26 cellular contexts compared by ENCODE assay signal in genomic region chr11:67530282-67530592, GRCh38. TPM values are rescaled to one million over a fixed set of nuclear protein-coding genes. Genes with fewer than 3 reads are reported as not detected.
A peak's percentile ranks its signal among the peaks of the same experiment; 100 is the strongest.
DNase-seq lines count a peak whose midpoint lies in the region; ATAC-seq, FAIRE-seq and TF ChIP-seq lines count a peak whose summit lies in the region.
"Had no signal": no experiment of that assay in that cellular context is flagged by ENCODE, and none has a peak within 500 bp of the region (broad histone marks: within the 10 kb centered on the region; RNA-seq: fewer than 3 reads in every experiment).

No MANE protein-coding gene starts in this region.

- peaks cover 20% of the 10 kb centered on the region for H3K9me3 Mint-ChIP-seq in HFFc6

- H3K27me3 ChIP-seq in HepG2 (ENCODE audit: control insufficient read depth in 1 of 2, insufficient read depth in 2 of 2, low read length in 2 of 2), result no peaks in the 10 kb centered on the region
- H3K27me3 ChIP-seq in right lobe of liver, result no peaks in the 10 kb centered on the region
- no peaks in the 10 kb centered on the region; the same call in 1 of the 2 replicates for H3K27me3 ChIP-seq in Karpas-422 (ENCODE audit: low read length)
- H3K27me3 ChIP-seq in bronchial epithelial cell (ENCODE audit: control insufficient read depth, insufficient read depth, low read length), result no peaks in the 10 kb centered on the region

- H3K36me3 Mint-ChIP-seq in HFFc6 (ENCODE audit: low read depth), result peaks cover 12% of the 10 kb centered on the region
- H3K36me3 Mint-ChIP-seq: CD8-positive, alpha-beta T cell; IgD-negative memory B cell had no signal

- H3K27ac ChIP-seq in HepG2 (ENCODE audit: extremely low read length, insufficient read depth, low read length) (no peak overlapping the region), right lobe of liver (no peak overlapping the region), Karpas-422 (ENCODE audit: low read length) (no peak overlapping the region)
- H3K27ac ChIP-seq: C4-2B, SK-N-MC had no signal

- TF ChIP-seq RAD21 in HepG2 (CRISPR knock-in tag; IDR thresholded peaks at IDR 0.05), result no peak

- in situ Hi-C loops in HepG2 (cut with HindIII; ENCODE audit: extremely low pct_ligation_motif_present, low pct_unique_long_range_greater_than_20kb), result no loop called here

- H3K4me3 ChIP-seq in HepG2 (replicated peaks in 1 of 3; ENCODE audit: insufficient read depth in 1 of 3, low read depth in 2 of 3, low read length in 3 of 3) (no peak overlapping the region), right lobe of liver (no peak overlapping the region), Karpas-422 (ENCODE audit: low read length) (no peak overlapping the region), bronchial epithelial cell (ENCODE audit: low read depth, low read length) (no peak overlapping the region)
- H3K4me3 ChIP-seq: SK-N-MC had no signal

- no TSS peak for BruUV-seq in HepG2 (replicated peaks; lab: Mats Ljungman, UMichigan)

- FAIRE-seq in HepG2 (lab: Jason Lieb, UNC) (no peak), bronchial epithelial cell (lab: Jason Lieb, UNC) (peak; percentile 72)

- H3K36me3 ChIP-seq in HepG2 (replicated peaks in 1 of 2; ENCODE audit: control insufficient read depth in 1 of 2, insufficient read depth in 2 of 2, low read length in 2 of 2), result no peaks in the 10 kb centered on the region
- H3K36me3 ChIP-seq in right lobe of liver, result no peaks in the 10 kb centered on the region
- no peaks in the 10 kb centered on the region for H3K36me3 ChIP-seq in Karpas-422 (ENCODE audit: insufficient read depth, low read length)
- no peaks in the 10 kb centered on the region for H3K36me3 ChIP-seq in bronchial epithelial cell (ENCODE audit: control insufficient read depth, insufficient read depth, low read length)

- H3K9me3 ChIP-seq in HepG2 (ENCODE audit: low read length) (peaks cover 21% of the 10 kb centered on the region), right lobe of liver (no peaks in the 10 kb centered on the region), Karpas-422 (ENCODE audit: low read length) (peaks cover 16% of the 10 kb centered on the region)

- TF ChIP-seq EP300 in HepG2 (IDR thresholded peaks at IDR 0.05; ENCODE audit: low read depth in 2 of 2, low read length in 2 of 2), result no peak
- no peak for TF ChIP-seq EP300 in HepG2 (CRISPR knock-in tag; IDR thresholded peaks at IDR 0.05; ENCODE audit: borderline replicate concordance)

- H3K4me1 ChIP-seq in HepG2 (ENCODE audit: insufficient read depth, low read length) (no peaks in the 10 kb centered on the region), right lobe of liver (peaks cover 0 to 9% (median 3%) of the 10 kb centered on the region in 4 donors), Karpas-422 (ENCODE audit: low read length) (no peaks in the 10 kb centered on the region)
- H3K4me1 ChIP-seq: Caco-2 had no signal

- no peak overlapping the region for H3K4me2 ChIP-seq in HepG2 (ENCODE audit: low read depth, low read length)
- no peak overlapping the region for H3K4me2 ChIP-seq in Karpas-422 (ENCODE audit: low read depth, low read length, poor library complexity, severe bottlenecking)

- TF ChIP-seq POLR2A in HepG2 (IDR thresholded peaks at IDR 0.05; ENCODE audit: insufficient read depth in 1 of 2, low read depth in 2 of 2, low read length in 2 of 2) (no peak), right lobe of liver (IDR thresholded peaks at IDR 0.05) (no peak)

- no peaks in the 10 kb centered on the region; the same call in none of the 2 replicates for H3K27me3 Mint-ChIP-seq in HFFc6 (ENCODE audit: insufficient read depth)

- DNase-seq in HepG2 (ENCODE audit: low spot score), result no peak
- no peak for DNase-seq in right lobe of liver
- DNase-seq in Karpas-422, result peak; percentile 2
- no peak for DNase-seq in bronchial epithelial cell (ENCODE audit: low read depth)
- DNase-seq in HFFc6, result no peak
- DNase-seq in RPMI8226, result no peak
- no peak for DNase-seq in NCI-H82 treated with DMSO at 0.1 percent for 48 hours (lab: John Stamatoyannopoulos, UW; ENCODE audit: unreplicated experiment)
- DNase-seq: AML-193; Caco-2; CD8-positive, alpha-beta T cell; DMS79 treated with DMSO at 0.1 percent for 48 hours; GOT3; HCEC 1CT; NCI-H2029; NCI-H446; NCI-H524 treated with DMSO at 0.1 percent for 48 hours; SIG-M5; SW 1271 had no signal

- intact Hi-C loops in HepG2 (cut with micrococcal nuclease; ENCODE audit: unreplicated experiment), result no loop called here
- intact Hi-C loops in right lobe of liver (cut with DNase I), result no loop called here

- H3K79me2 ChIP-seq in HepG2 (ENCODE audit: insufficient read depth, low read length) (no peaks in the 10 kb centered on the region), Karpas-422 (ENCODE audit: low read length) (no peaks in the 10 kb centered on the region)

- 43% methylated on average over 2 of the region's 5 CpGs for WGBS in HepG2 (ENCODE audit: low lambda C conversion rate)
- 80% methylated on average over 1 of the region's 5 CpGs for WGBS in right lobe of liver (ENCODE audit: insufficient coverage, low coverage, low lambda C conversion rate, missing lambda C conversion rate)

- H3K9me2 ChIP-seq in Karpas-422 (replicated peaks; ENCODE audit: insufficient read depth, low read length), result no peaks in the 10 kb centered on the region

- H2AFZ ChIP-seq in HepG2 (ENCODE audit: low read length) (no peak overlapping the region), Karpas-422 (ENCODE audit: low read length) (no peak overlapping the region)

- CTCF ChIA-PET in HepG2 (lab: Yijun Ruan, JAX; ENCODE audit: low intra/inter-chr PET ratio, low total read pairs), result no interaction called here

- H3K4me1 Mint-ChIP-seq in HFFc6 (ENCODE audit: low read depth), result no peaks in the 10 kb centered on the region; the same call in 1 of the 2 replicates

- H4K20me1 ChIP-seq in HepG2 (ENCODE audit: insufficient read depth, low read length) (no peaks in the 10 kb centered on the region), Karpas-422 (ENCODE audit: insufficient read depth, low read depth, low read length) (no peaks in the 10 kb centered on the region)

- POLR2A ChIA-PET in HepG2 (lab: Yijun Ruan, JAX), result no interaction called here

- no peak overlapping the region for H3K4me3 Mint-ChIP-seq in HFFc6
- H3K4me3 Mint-ChIP-seq: CD8-positive, alpha-beta T cell; T-helper 1 cell treated with Interleukin-12 subunit alpha and Interleukin-12 subunit beta and Interleukin-4 antibody, amounts not matched to agents 30 μg/mL and 1 μg/mL, for 36 hours had no signal

- H3K9ac ChIP-seq in HepG2 (ENCODE audit: insufficient read depth, low read depth, low read length) (no peak overlapping the region), Karpas-422 (ENCODE audit: low read length) (no peak overlapping the region)

- no peak overlapping the region for H3K27ac Mint-ChIP-seq in HFFc6
- H3K27ac Mint-ChIP-seq: CD8-positive, alpha-beta T cell; IgD-negative memory B cell; T-helper 1 cell treated with Interleukin-12 subunit alpha and Interleukin-12 subunit beta and Interleukin-4 antibody, amounts not matched to agents 30 μg/mL and 1 μg/mL, for 36 hours had no signal

- TF ChIP-seq CTCF in HepG2 (CRISPR knock-in tag; IDR thresholded peaks at IDR 0.05), result no peak
- TF ChIP-seq CTCF in right lobe of liver (IDR thresholded peaks at IDR 0.05), result no peak
- TF ChIP-seq CTCF in bronchial epithelial cell (IDR thresholded peaks at IDR 0.05; ENCODE audit: insufficient read depth, low read length, severe bottlenecking), result no peak
- no peak for TF ChIP-seq CTCF in HFFc6 (IDR thresholded peaks at IDR 0.05)

- ATAC-seq in HepG2 (no peak), right lobe of liver (no peak), GM18517 (IDR thresholded peaks at IDR 0.05; ENCODE audit: unreplicated experiment) (no peak)
- ATAC-seq: CD8-positive, alpha-beta T cell; Panc1 had no signal

RNA-seq across cellular contexts. Expression of gene CABP2, which starts 7.0 kb away (rescaled TPM):
- total RNA-seq in HepG2 (2016; rRNA removed; fragmentation: Illumina TruSeq; extraction: Trizol) (not detected in 2 replicates), right lobe of liver (not detected), bronchial epithelial cell (not detected in 2 replicates)
- not detected in 2 replicates for total RNA-seq in HepG2 (2016; cell fraction: cytosol; rRNA removed; fragmentation: Illumina TruSeq; extraction: Trizol; ENCODE audit: low read depth)
- total RNA-seq in HepG2 (2016; cell fraction: insoluble cytoplasmic fraction; rRNA removed; fragmentation: Illumina TruSeq; extraction: Trizol), result not detected in 2 replicates
- not detected in 2 replicates for total RNA-seq in HepG2 (2016; cell fraction: membrane; rRNA removed; fragmentation: Illumina TruSeq; extraction: Trizol)
- total RNA-seq in HepG2 (2016; cell fraction: nucleus; rRNA removed; fragmentation: Illumina TruSeq; extraction: Trizol), result not detected in 2 replicates
- not detected in 2 replicates for polyA plus RNA-seq in HepG2 (2011; rRNA removed)
- not detected in 2 replicates for polyA plus RNA-seq in HepG2 (2011; cell fraction: cytosol; rRNA removed)
- polyA plus RNA-seq in HepG2 (2011; cell fraction: nucleus; rRNA removed), result not detected in 2 replicates
- not detected in 2 replicates for polyA plus RNA-seq in HepG2 (2012)
- not detected in 2 replicates for polyA plus RNA-seq in HepG2 (2016; cell fraction: cytosol; fragmentation: Illumina TruSeq; extraction: Trizol; ENCODE audit: low read depth)
- not detected in 2 replicates for polyA plus RNA-seq in HepG2 (2016; cell fraction: insoluble cytoplasmic fraction; fragmentation: Illumina TruSeq; extraction: Trizol; ENCODE audit: low read depth)
- not detected in 2 replicates for polyA plus RNA-seq in HepG2 (2016; cell fraction: membrane; fragmentation: Illumina TruSeq; extraction: Trizol; ENCODE audit: low read depth)
- polyA plus RNA-seq in HepG2 (2016; cell fraction: nucleus; fragmentation: Illumina TruSeq; extraction: Trizol; ENCODE audit: insufficient read depth, low read depth), result not detected in 2 replicates
- polyA minus RNA-seq in HepG2 (2011; rRNA and poly(A)+ RNA removed; ENCODE audit: low replicate concordance), result not detected in 2 replicates
- polyA minus RNA-seq in HepG2 (2011; cell fraction: cytosol; rRNA and poly(A)+ RNA removed), result not detected in 2 replicates
- polyA minus RNA-seq in HepG2 (2011; cell fraction: nucleus; rRNA and poly(A)+ RNA removed), result not detected in 2 replicates
- total RNA-seq in Karpas-422 (2014; rRNA removed; shearing (Covaris generic); ENCODE audit: low replicate concordance), result not detected in 2 replicates
- not detected for total RNA-seq in HFFc6 (2021; fragmentation: NEBNext Ultra II Directional; extraction: Animal tissue kit (Norgen Biotek cat#: 25700))
- total RNA-seq: A172; Caco-2; CD8-positive, alpha-beta T cell; OCI-LY7 had no signal
- polyA plus RNA-seq: IgD-negative memory B cell had no signal

RNA-seq across cellular contexts. Expression of gene CDK2AP2, which starts 22.3 kb away (rescaled TPM):
- total RNA-seq in HepG2 (2016; rRNA removed; fragmentation: Illumina TruSeq; extraction: Trizol) (19.7 and 23.2 TPM in 2 replicates), right lobe of liver (10 to 100 TPM; 45.2 to 74.9 (median 55.7) TPM), bronchial epithelial cell (19.0 and 21.6 TPM in 2 replicates)
- total RNA-seq in HepG2 (2016; cell fraction: cytosol; rRNA removed; fragmentation: Illumina TruSeq; extraction: Trizol; ENCODE audit: low read depth), result 18.4 and 24.3 TPM in 2 replicates
- total RNA-seq in HepG2 (2016; cell fraction: insoluble cytoplasmic fraction; rRNA removed; fragmentation: Illumina TruSeq; extraction: Trizol), result 14.9 and 23.0 TPM in 2 replicates
- total RNA-seq in HepG2 (2016; cell fraction: membrane; rRNA removed; fragmentation: Illumina TruSeq; extraction: Trizol), result 24.4 and 32.7 TPM in 2 replicates
- total RNA-seq in HepG2 (2016; cell fraction: nucleus; rRNA removed; fragmentation: Illumina TruSeq; extraction: Trizol), result 16.1 and 17.6 TPM in 2 replicates
- 15.0 and 15.2 TPM in 2 replicates for polyA plus RNA-seq in HepG2 (2011; rRNA removed)
- polyA plus RNA-seq in HepG2 (2011; cell fraction: cytosol; rRNA removed), result 13.5 and 23.6 TPM in 2 replicates
- 32.3 and 35.7 TPM in 2 replicates for polyA plus RNA-seq in HepG2 (2011; cell fraction: nucleus; rRNA removed)
- polyA plus RNA-seq in HepG2 (2012), result 11.0 and 19.0 TPM in 2 replicates
- 34.7 and 53.1 TPM in 2 replicates for polyA plus RNA-seq in HepG2 (2016; cell fraction: cytosol; fragmentation: Illumina TruSeq; extraction: Trizol; ENCODE audit: low read depth)
- 31.6 and 43.1 TPM in 2 replicates for polyA plus RNA-seq in HepG2 (2016; cell fraction: insoluble cytoplasmic fraction; fragmentation: Illumina TruSeq; extraction: Trizol; ENCODE audit: low read depth)
- polyA plus RNA-seq in HepG2 (2016; cell fraction: membrane; fragmentation: Illumina TruSeq; extraction: Trizol; ENCODE audit: low read depth), result 52.5 and 57.8 TPM in 2 replicates
- 45.1 and 46.7 TPM in 2 replicates for polyA plus RNA-seq in HepG2 (2016; cell fraction: nucleus; fragmentation: Illumina TruSeq; extraction: Trizol; ENCODE audit: insufficient read depth, low read depth)
- polyA minus RNA-seq in HepG2 (2011; rRNA and poly(A)+ RNA removed; ENCODE audit: low replicate concordance), result 16.8 and 42.0 TPM in 2 replicates
- polyA minus RNA-seq in HepG2 (2011; cell fraction: cytosol; rRNA and poly(A)+ RNA removed), result 13.8 and 17.6 TPM in 2 replicates
- polyA minus RNA-seq in HepG2 (2011; cell fraction: nucleus; rRNA and poly(A)+ RNA removed), result 10.1 and 16.6 TPM in 2 replicates
- total RNA-seq in Karpas-422 (2014; rRNA removed; shearing (Covaris generic); ENCODE audit: low replicate concordance), result 91.5 and 106 TPM in 2 replicates
- 10 to 100 TPM; 29.3 to 36.0 (median 31.5) TPM for total RNA-seq in HFFc6 (2021; fragmentation: NEBNext Ultra II Directional; extraction: Animal tissue kit (Norgen Biotek cat#: 25700))

RNA-seq across cellular contexts. Expression of gene PITPNM1, which starts 25.1 kb away (rescaled TPM):
- total RNA-seq in HepG2 (2016; rRNA removed; fragmentation: Illumina TruSeq; extraction: Trizol) (7.7 and 8.5 TPM in 2 replicates), right lobe of liver (10 to 100 TPM in 4 of 6 experiments, 1 to 10 TPM in 2; 8.6 to 21.3 (median 15.0) TPM), bronchial epithelial cell (17.4 and 23.7 TPM in 2 replicates)
- total RNA-seq in HepG2 (2016; cell fraction: cytosol; rRNA removed; fragmentation: Illumina TruSeq; extraction: Trizol; ENCODE audit: low read depth), result 2.1 and 3.4 TPM in 2 replicates
- total RNA-seq in HepG2 (2016; cell fraction: insoluble cytoplasmic fraction; rRNA removed; fragmentation: Illumina TruSeq; extraction: Trizol), result 6.0 and 8.5 TPM in 2 replicates
- total RNA-seq in HepG2 (2016; cell fraction: membrane; rRNA removed; fragmentation: Illumina TruSeq; extraction: Trizol), result 8.3 and 9.9 TPM in 2 replicates
- 7.3 and 8.9 TPM in 2 replicates for total RNA-seq in HepG2 (2016; cell fraction: nucleus; rRNA removed; fragmentation: Illumina TruSeq; extraction: Trizol)
- 8.2 and 9.4 TPM in 2 replicates for polyA plus RNA-seq in HepG2 (2011; rRNA removed)
- 5.2 and 10.7 TPM in 2 replicates for polyA plus RNA-seq in HepG2 (2011; cell fraction: cytosol; rRNA removed)
- polyA plus RNA-seq in HepG2 (2011; cell fraction: nucleus; rRNA removed), result 38.2 and 58.0 TPM in 2 replicates
- 4.4 and 9.1 TPM in 2 replicates for polyA plus RNA-seq in HepG2 (2012)
- 3.2 and 3.6 TPM in 2 replicates for polyA plus RNA-seq in HepG2 (2016; cell fraction: cytosol; fragmentation: Illumina TruSeq; extraction: Trizol; ENCODE audit: low read depth)
- polyA plus RNA-seq in HepG2 (2016; cell fraction: insoluble cytoplasmic fraction; fragmentation: Illumina TruSeq; extraction: Trizol; ENCODE audit: low read depth), result 5.6 and 8.6 TPM in 2 replicates
- 7.7 and 8.1 TPM in 2 replicates for polyA plus RNA-seq in HepG2 (2016; cell fraction: membrane; fragmentation: Illumina TruSeq; extraction: Trizol; ENCODE audit: low read depth)
- 19.9 and 22.6 TPM in 2 replicates for polyA plus RNA-seq in HepG2 (2016; cell fraction: nucleus; fragmentation: Illumina TruSeq; extraction: Trizol; ENCODE audit: insufficient read depth, low read depth)
- polyA minus RNA-seq in HepG2 (2011; rRNA and poly(A)+ RNA removed; ENCODE audit: low replicate concordance), result 29.1 and 72.8 TPM in 2 replicates
- 10.6 and 11.6 TPM in 2 replicates for polyA minus RNA-seq in HepG2 (2011; cell fraction: cytosol; rRNA and poly(A)+ RNA removed)
- 6.8 and 9.1 TPM in 2 replicates for polyA minus RNA-seq in HepG2 (2011; cell fraction: nucleus; rRNA and poly(A)+ RNA removed)
- total RNA-seq in Karpas-422 (2014; rRNA removed; shearing (Covaris generic); ENCODE audit: low replicate concordance), result 79.6 and 149 TPM in 2 replicates
- total RNA-seq in HFFc6 (2021; fragmentation: NEBNext Ultra II Directional; extraction: Animal tissue kit (Norgen Biotek cat#: 25700)), result 10 to 100 TPM; 19.6 to 30.3 (median 23.5) TPM

RNA-seq across cellular contexts. Expression of gene AIP, which starts 47.4 kb away (rescaled TPM):
- total RNA-seq in HepG2 (2016; rRNA removed; fragmentation: Illumina TruSeq; extraction: Trizol) (51.8 and 54.7 TPM in 2 replicates), right lobe of liver (10 to 100 TPM; 20.8 to 33.9 (median 25.7) TPM), bronchial epithelial cell (51.6 and 85.3 TPM in 2 replicates)
- 29.3 and 29.9 TPM in 2 replicates for total RNA-seq in HepG2 (2016; cell fraction: cytosol; rRNA removed; fragmentation: Illumina TruSeq; extraction: Trizol; ENCODE audit: low read depth)
- 49.6 and 51.5 TPM in 2 replicates for total RNA-seq in HepG2 (2016; cell fraction: insoluble cytoplasmic fraction; rRNA removed; fragmentation: Illumina TruSeq; extraction: Trizol)
- 34.6 and 35.9 TPM in 2 replicates for total RNA-seq in HepG2 (2016; cell fraction: membrane; rRNA removed; fragmentation: Illumina TruSeq; extraction: Trizol)
- total RNA-seq in HepG2 (2016; cell fraction: nucleus; rRNA removed; fragmentation: Illumina TruSeq; extraction: Trizol), result 23.8 and 25.0 TPM in 2 replicates
- 110 and 113 TPM in 2 replicates for polyA plus RNA-seq in HepG2 (2011; rRNA removed)
- polyA plus RNA-seq in HepG2 (2011; cell fraction: cytosol; rRNA removed), result 108 and 172 TPM in 2 replicates
- 78.7 and 80.7 TPM in 2 replicates for polyA plus RNA-seq in HepG2 (2011; cell fraction: nucleus; rRNA removed)
- 58.6 and 77.3 TPM in 2 replicates for polyA plus RNA-seq in HepG2 (2012)
- 24.7 and 25.0 TPM in 2 replicates for polyA plus RNA-seq in HepG2 (2016; cell fraction: cytosol; fragmentation: Illumina TruSeq; extraction: Trizol; ENCODE audit: low read depth)
- polyA plus RNA-seq in HepG2 (2016; cell fraction: insoluble cytoplasmic fraction; fragmentation: Illumina TruSeq; extraction: Trizol; ENCODE audit: low read depth), result 54.4 and 55.2 TPM in 2 replicates
- 28.2 and 32.3 TPM in 2 replicates for polyA plus RNA-seq in HepG2 (2016; cell fraction: membrane; fragmentation: Illumina TruSeq; extraction: Trizol; ENCODE audit: low read depth)
- 38.0 and 39.2 TPM in 2 replicates for polyA plus RNA-seq in HepG2 (2016; cell fraction: nucleus; fragmentation: Illumina TruSeq; extraction: Trizol; ENCODE audit: insufficient read depth, low read depth)
- 79.5 and 121 TPM in 2 replicates for polyA minus RNA-seq in HepG2 (2011; rRNA and poly(A)+ RNA removed; ENCODE audit: low replicate concordance)
- 35.7 and 42.3 TPM in 2 replicates for polyA minus RNA-seq in HepG2 (2011; cell fraction: cytosol; rRNA and poly(A)+ RNA removed)
- 23.3 and 30.8 TPM in 2 replicates for polyA minus RNA-seq in HepG2 (2011; cell fraction: nucleus; rRNA and poly(A)+ RNA removed)
- 51.8 and 119 TPM in 2 replicates for total RNA-seq in Karpas-422 (2014; rRNA removed; shearing (Covaris generic); ENCODE audit: low replicate concordance)
- total RNA-seq in HFFc6 (2021; fragmentation: NEBNext Ultra II Directional; extraction: Animal tissue kit (Norgen Biotek cat#: 25700)), result 10 to 100 TPM; 53.0 to 59.4 (median 55.1) TPM

RNA-seq across cellular contexts. Expression of gene GSTP1, which starts 53.4 kb away (rescaled TPM):
- total RNA-seq in HepG2 (2016; rRNA removed; fragmentation: Illumina TruSeq; extraction: Trizol) (not detected in 2 replicates), right lobe of liver (10 to 100 TPM; 16.6 to 51.4 (median 32.3) TPM), bronchial epithelial cell (1,931 and 3,840 TPM in 2 replicates)
- not detected in 2 replicates for total RNA-seq in HepG2 (2016; cell fraction: cytosol; rRNA removed; fragmentation: Illumina TruSeq; extraction: Trizol; ENCODE audit: low read depth)
- total RNA-seq in HepG2 (2016; cell fraction: insoluble cytoplasmic fraction; rRNA removed; fragmentation: Illumina TruSeq; extraction: Trizol), result not detected in 2 replicates
- total RNA-seq in HepG2 (2016; cell fraction: membrane; rRNA removed; fragmentation: Illumina TruSeq; extraction: Trizol), result not detected in 2 replicates
- not detected in 2 replicates for total RNA-seq in HepG2 (2016; cell fraction: nucleus; rRNA removed; fragmentation: Illumina TruSeq; extraction: Trizol)
- 0.33 TPM in 1 of 2 replicates, not detected in the other for polyA plus RNA-seq in HepG2 (2011; rRNA removed)
- polyA plus RNA-seq in HepG2 (2011; cell fraction: cytosol; rRNA removed), result 0.27 and 0.32 TPM in 2 replicates
- polyA plus RNA-seq in HepG2 (2011; cell fraction: nucleus; rRNA removed), result 0.35 and 0.42 TPM in 2 replicates
- not detected in 2 replicates for polyA plus RNA-seq in HepG2 (2012)
- not detected in 2 replicates for polyA plus RNA-seq in HepG2 (2016; cell fraction: cytosol; fragmentation: Illumina TruSeq; extraction: Trizol; ENCODE audit: low read depth)
- polyA plus RNA-seq in HepG2 (2016; cell fraction: insoluble cytoplasmic fraction; fragmentation: Illumina TruSeq; extraction: Trizol; ENCODE audit: low read depth), result not detected in 2 replicates
- not detected in 2 replicates for polyA plus RNA-seq in HepG2 (2016; cell fraction: membrane; fragmentation: Illumina TruSeq; extraction: Trizol; ENCODE audit: low read depth)
- polyA plus RNA-seq in HepG2 (2016; cell fraction: nucleus; fragmentation: Illumina TruSeq; extraction: Trizol; ENCODE audit: insufficient read depth, low read depth), result not detected in 2 replicates
- polyA minus RNA-seq in HepG2 (2011; rRNA and poly(A)+ RNA removed; ENCODE audit: low replicate concordance), result 3.7 and 5.0 TPM in 2 replicates
- not detected in 2 replicates for polyA minus RNA-seq in HepG2 (2011; cell fraction: cytosol; rRNA and poly(A)+ RNA removed)
- polyA minus RNA-seq in HepG2 (2011; cell fraction: nucleus; rRNA and poly(A)+ RNA removed), result not detected in 2 replicates
- 1,085 and 1,200 TPM in 2 replicates for total RNA-seq in Karpas-422 (2014; rRNA removed; shearing (Covaris generic); ENCODE audit: low replicate concordance)
- 100 to 1,000 TPM; 497 to 569 (median 512) TPM for total RNA-seq in HFFc6 (2021; fragmentation: NEBNext Ultra II Directional; extraction: Animal tissue kit (Norgen Biotek cat#: 25700))
